In genomic region chr11:117481885-117482284, GRCh38 we compare ENCODE assay signal across 10 cellular contexts.
"Had no signal": no experiment of that assay in that cellular context is flagged by ENCODE, and none has a peak within 500 bp of the region (broad histone marks: within the 10 kb centered on the region; RNA-seq: fewer than 3 reads in every experiment).

No MANE protein-coding gene starts in this region.

- H3K27ac ChIP-seq: GM23248 had no signal

- H3K4me3 ChIP-seq: GM23248, GM23338, HAP-1 had no signal

- H3K9me3 ChIP-seq: HAP-1 had no signal

- H3K4me3 Mint-ChIP-seq: GM23338, H9, HFFc6 had no signal

- H3K36me3 ChIP-seq: HAP-1 had no signal

- H3K9ac ChIP-seq: GM23248 had no signal

- DNase-seq: GM23248, GOT3, H7, H9, HCEC 1CT, HFFc6 had no signal

- H2AFZ ChIP-seq: GM23248 had no signal

- H3K4me1 ChIP-seq: HAP-1 had no signal

- H3K27ac Mint-ChIP-seq: GM23338, H9, HFFc6 had no signal

- H3K4me2 ChIP-seq: GM23338 had no signal

- H3K9me3 Mint-ChIP-seq: GM23338, H9, HFFc6 had no signal

- ATAC-seq: GM23338, HCT116 had no signal

- FAIRE-seq: H54 had no signal
